ENCODE assay signal across 10 cellular contexts in genomic region chr18:77066689-77067088, GRCh38.
DNase-seq lines count a peak whose midpoint lies in the region; ATAC-seq, FAIRE-seq and TF ChIP-seq lines count a peak whose summit lies in the region.
"Had no signal": no experiment of that assay in that cellular context is flagged by ENCODE, and none has a peak within 500 bp of the region (broad histone marks: within the 10 kb centered on the region; RNA-seq: fewer than 3 reads in every experiment).

No MANE protein-coding gene starts in this region.

- no peak for FAIRE-seq in A549 (lab: Jason Lieb, UNC)

- peak overlapping the region; percentile 92 for H2BK120ac ChIP-seq in IMR-90 (ENCODE audit: low read depth, low read length)

- H2BK15ac ChIP-seq in IMR-90 (ENCODE audit: low read depth, low read length): peak overlapping the region; percentile 75; the same call in 2 of the 3 replicates

- POLR2A ChIA-PET in A549 (lab: Yijun Ruan, JAX): interaction anchor here (1.0 to 2.2 kb wide), 2 partner anchors 48 to 145 kb away, joined by 3 to 9 read pairs; no protein-coding TSS in a partner anchor
- POLR2A ChIA-PET in IMR-90 (lab: Charles Lee; ENCODE audit: unreplicated experiment): no interaction called here

- H3K4ac ChIP-seq in IMR-90 (ENCODE audit: low read depth, low read length): peak overlapping the region; percentile 95

- dilution Hi-C loops in IMR-90 (cut with HindIII; ENCODE audit: low sequenced_read_pairs, unreplicated experiment): no loop called here

- H3K18ac ChIP-seq in IMR-90 (ENCODE audit: low read depth, low read length): peak overlapping the region; percentile 79

- peak overlapping the region; percentile 96 for H2AK5ac ChIP-seq in IMR-90 (ENCODE audit: low read depth, low read length)

- no peak for TF ChIP-seq EP300 in A549 (IDR thresholded peaks at IDR 0.05)

- TF ChIP-seq POLR2A in A549 (IDR thresholded peaks at IDR 0.05; ENCODE audit: low read length): no peak
- no peak for TF ChIP-seq POLR2A in IMR-90 (IDR thresholded peaks at IDR 0.05; ENCODE audit: low read depth, low read length)

- H4K20me1 ChIP-seq in IMR-90 (ENCODE audit: insufficient read depth, low read length): no peaks in the 10 kb centered on the region

- TF ChIP-seq CTCF in A549 (IDR thresholded peaks at IDR 0.05) (no peak), IMR-90 (conservative IDR thresholded peaks at IDR 0.05; ENCODE audit: low read depth, low read length) (no peak), coronary artery (IDR thresholded peaks at IDR 0.05) (no peak), neutrophil (IDR thresholded peaks at IDR 0.05) (no peak)

- peak overlapping the region; percentile 89 for H4K91ac ChIP-seq in IMR-90 (ENCODE audit: insufficient read depth, low read depth, low read length)

- H3K56ac ChIP-seq in IMR-90 (ENCODE audit: extremely low read depth, insufficient read depth, low read length): peak overlapping the region; percentile 2; the same call in 1 of the 2 replicates

- H4K8ac ChIP-seq in IMR-90 (ENCODE audit: low read depth in 2 of 2, low read length in 2 of 2): peak overlapping the region; percentile 21 to 86; a peak in 2 of 4 replicates

- H3K23ac ChIP-seq in IMR-90 (ENCODE audit: low read depth, low read length): peak overlapping the region; percentile 97; the same call in 1 of the 2 replicates

- H2BK20ac ChIP-seq in IMR-90 (ENCODE audit: low read depth, low read length): peak overlapping the region; percentile 91

- no peak for DNase-seq in A549 (ENCODE audit: low read depth in 1 of 2, low spot score in 1 of 2)
- no peak for DNase-seq in IMR-90
- no peak for DNase-seq in coronary artery (ENCODE audit: low spot score)
- DNase-seq in mucosa of gallbladder (ENCODE audit: low spot score): no peak
- no peak for DNase-seq in NCI-H1105 treated with DMSO at 0.1 percent for 48 hours (lab: John Stamatoyannopoulos, UW)
- DNase-seq: Caco-2, NCI-H1436 treated with DMSO at 0.1 percent for 48 hours had no signal

- no peak overlapping the region for H3K9ac ChIP-seq in IMR-90 (ENCODE audit: low read depth, low read length)

- no peak for ATAC-seq in A549
- ATAC-seq in IMR-90 (ENCODE audit: low read depth): no peak
- no peak for ATAC-seq in HG03139 (IDR thresholded peaks at IDR 0.05; ENCODE audit: unreplicated experiment)
- ATAC-seq in GM19324 (IDR thresholded peaks at IDR 0.05; ENCODE audit: low FRiP score, unreplicated experiment): no peak

- intact Hi-C loops in IMR-90 (cut with micrococcal nuclease): loop anchor here (1.0 kb wide), 1 partner anchor 141 kb away; no protein-coding TSS in a partner anchor

- H3K27me3 ChIP-seq in IMR-90 (ENCODE audit: control insufficient read depth, insufficient read depth, low read length) (no peaks in the 10 kb centered on the region), neutrophil (no peaks in the 10 kb centered on the region)

- peaks cover 32% of the 10 kb centered on the region for H3K9me1 ChIP-seq in IMR-90 (ENCODE audit: insufficient read depth, low read length)

- no TSS peak for BruUV-seq in IMR-90 (replicated peaks; lab: Mats Ljungman, UMichigan)

- 80% methylated on average over 8 of the region's 9 CpGs for WGBS in A549 (ENCODE audit: missing lambda C conversion rate)
- no CpG with 5 or more reads among the region's 9 CpGs for WGBS in IMR-90 (ENCODE audit: extremely low coverage in 2 of 2, insufficient read length in 1 of 2), 2 experiments

- in situ Hi-C loops in IMR-90 (cut with MboI; ENCODE audit: low sequenced_read_pairs): loop anchor here (5.0 kb wide), 1 partner anchor 141 kb away; no protein-coding TSS in a partner anchor

- peak overlapping the region; percentile 72 for H3K14ac ChIP-seq in IMR-90 (replicated peaks; ENCODE audit: low read depth, low read length)

- H3K4me3 ChIP-seq in A549 (no peak overlapping the region), IMR-90 (ENCODE audit: insufficient read depth, low read depth, low read length) (no peak overlapping the region), coronary artery (no peak overlapping the region), neutrophil (ENCODE audit: low read depth in 1 of 2, low read length in 1 of 2) (peak overlapping the region; percentile 48 to 61)

- TF ChIP-seq RAD21 in A549 (conservative IDR thresholded peaks at IDR 0.05 in 1 of 2, IDR thresholded peaks at IDR 0.05 in 1 of 2) (no peak), IMR-90 (IDR thresholded peaks at IDR 0.05; ENCODE audit: low read length) (no peak)

- peaks cover 0 to 20% of the 10 kb centered on the region in 2 experiments; a peak in 2 of 4 replicates for H3K79me1 ChIP-seq in IMR-90 (ENCODE audit: low read depth in 1 of 2, low read length in 2 of 2)

- peak overlapping the region; percentile 71 for H3K4me2 ChIP-seq in A549
- H3K4me2 ChIP-seq in IMR-90 (ENCODE audit: low read depth, low read length): no peak overlapping the region

- H3K27ac ChIP-seq in A549: peak overlapping the region; percentile 92 to 95
- peak overlapping the region; percentile 64 for H3K27ac ChIP-seq in IMR-90 (ENCODE audit: insufficient read depth, low read length)
- H3K27ac ChIP-seq in coronary artery: peak overlapping the region; percentile 78 to 87
- peak overlapping the region; percentile 99 for H3K27ac ChIP-seq in neutrophil

- H3K36me3 ChIP-seq in IMR-90 (ENCODE audit: control insufficient read depth, insufficient read depth, low read length): no peaks in the 10 kb centered on the region
- H3K36me3 ChIP-seq in neutrophil: peaks cover 50% of the 10 kb centered on the region

- H4K5ac ChIP-seq in IMR-90 (ENCODE audit: low read depth, low read length): peak overlapping the region; percentile 58

- H3K9me3 ChIP-seq in A549 (peaks cover 7% of the 10 kb centered on the region; the same call in 2 of the 3 replicates), IMR-90 (ENCODE audit: control insufficient read depth, insufficient read depth, low read length) (no peaks in the 10 kb centered on the region), neutrophil (no peaks in the 10 kb centered on the region)
- H3K9me3 ChIP-seq: Caco-2 had no signal

- H2AFZ ChIP-seq in IMR-90 (replicated peaks; ENCODE audit: low read length, poor library complexity): no peak overlapping the region

- H3K4me1 ChIP-seq in A549 (peaks cover 78% of the 10 kb centered on the region), IMR-90 (ENCODE audit: control insufficient read depth, insufficient read depth, low read length) (peaks cover 48% of the 10 kb centered on the region), neutrophil (ENCODE audit: control insufficient read depth in 1 of 2, insufficient read depth in 1 of 2, low read depth in 1 of 2, low read length in 1 of 2) (peaks cover 95 to 100% of the 10 kb centered on the region in 2 experiments)
- H3K4me1 ChIP-seq: Caco-2 had no signal

- CTCF ChIA-PET in A549 (lab: Yijun Ruan, JAX) (interaction anchor here (0.6 to 4.3 kb wide), 10 partner anchors 8 to 145 kb away, joined by 3 to 24 read pairs (median 4); no protein-coding TSS in a partner anchor), IMR-90 (lab: Yijun Ruan, JAX) (interaction anchor here (1.1 to 3.5 kb wide), 2 partner anchors 31 to 144 kb away, joined by 3 to 19 read pairs; no protein-coding TSS in a partner anchor)

- peak overlapping the region; percentile 4 for H2AK9ac ChIP-seq in IMR-90 (replicated peaks; ENCODE audit: low read depth, low read length, poor library complexity)

- H2BK5ac ChIP-seq in IMR-90 (ENCODE audit: low read depth, low read length, poor library complexity, severe bottlenecking): peak overlapping the region; percentile 97

TF ChIP-seq in A549, 52 proteins besides CTCF, POLR2A, EP300 and RAD21:
- TF ChIP-seq CBX8 (IDR thresholded peaks at IDR 0.05) (no peak), MAZ (IDR thresholded peaks at IDR 0.05; ENCODE audit: borderline replicate concordance, low read depth, low read length) (no peak), KDM1A (IDR thresholded peaks at IDR 0.05; ENCODE audit: low read depth) (no peak), NFE2L2 (conservative IDR thresholded peaks at IDR 0.05; ENCODE audit: low read length) (no peak), FOSB (CRISPR knock-in tag; IDR thresholded peaks at IDR 0.05) (no peak)

TF ChIP-seq in IMR-90, 13 proteins besides CTCF, POLR2A, EP300 and RAD21:
- TF ChIP-seq MXI1 (IDR thresholded peaks at IDR 0.05; ENCODE audit: borderline replicate concordance, low read depth, low read length) (no peak), FOS (IDR thresholded peaks at IDR 0.05; ENCODE audit: low read depth, low read length) (no peak), CEBPB (IDR thresholded peaks at IDR 0.05; ENCODE audit: low read depth, low read length) (no peak), RFX5 (IDR thresholded peaks at IDR 0.05; ENCODE audit: low read depth, low read length) (no peak), CHD1 (IDR thresholded peaks at IDR 0.05; ENCODE audit: low read depth, low read length) (no peak), SMC3 (IDR thresholded peaks at IDR 0.05; ENCODE audit: low read depth, low read length) (no peak), MAZ (IDR thresholded peaks at IDR 0.05; ENCODE audit: borderline replicate concordance, low read depth, low read length) (no peak), RCOR1 (IDR thresholded peaks at IDR 0.05; ENCODE audit: insufficient replicate concordance, low read length) (no peak), NFE2L2 (IDR thresholded peaks at IDR 0.05; ENCODE audit: low read depth, low read length) (no peak), ELK1 (IDR thresholded peaks at IDR 0.05; ENCODE audit: borderline replicate concordance, low read depth, low read length) (no peak), MAFK (IDR thresholded peaks at IDR 0.05; ENCODE audit: low read depth, low read length) (no peak)

Comparison
In these comparisons a context has a peak if more than half of its experiments do, and no peak if none do; other contexts are left out.
1. H3K4me3 ChIP-seq: peak in neutrophil (2 of 2); none in A549 (single experiment), IMR-90 (single experiment) and coronary artery (single experiment).
2. Peak in every context shown above with its lines, with median percentiles within 50 percentile points of each other: H3K27ac ChIP-seq.